15 cellular contexts compared by ENCODE assay signal in the genomic region with DNA sequence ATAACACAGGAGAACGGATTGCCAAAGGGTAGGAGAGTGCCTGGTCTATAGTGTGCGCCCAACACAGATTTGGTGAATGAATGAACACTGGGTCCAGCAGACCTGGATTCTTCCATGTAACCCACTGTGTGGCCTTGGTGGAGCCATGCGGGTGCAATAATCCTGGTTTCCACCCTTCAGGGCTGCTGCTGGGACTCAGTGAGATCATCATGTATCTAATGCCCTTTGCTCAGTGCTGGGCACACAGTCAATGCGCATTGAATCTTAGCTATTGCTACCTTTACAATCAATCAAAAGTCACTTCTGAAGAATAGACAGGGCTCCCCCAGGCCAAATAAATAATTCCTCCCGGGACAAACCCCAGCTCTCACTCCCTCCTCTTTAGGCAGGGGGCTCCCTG. TPM values are rescaled to one million over a fixed set of nuclear protein-coding genes. Genes with fewer than 3 reads are reported as not detected.
A peak's percentile ranks its signal among the peaks of the same experiment; 100 is the strongest.
DNase-seq lines count a peak whose midpoint lies in the region; ATAC-seq, FAIRE-seq and TF ChIP-seq lines count a peak whose summit lies in the region.
"Had no signal": no experiment of that assay in that cellular context is flagged by ENCODE, and none has a peak within 500 bp of the region (broad histone marks: within the 10 kb centered on the region; RNA-seq: fewer than 3 reads in every experiment).

No MANE protein-coding gene starts in this region.

- no peak for TF ChIP-seq EP300 in ovary (IDR thresholded peaks at IDR 0.05)

- no TSS peak for BruUV-seq in Panc1 (replicated peaks; lab: Mats Ljungman, UMichigan)

- peaks cover 34% of the 10 kb centered on the region for H3K27me3 Mint-ChIP-seq in activated CD8-positive, alpha-beta T cell treated with anti-CD3 and anti-CD28 coated beads, Interleukin-2, amount 10 ng/mL, durations not matched to agents 7 days and 5 days (ENCODE audit: low read depth)
- no peaks in the 10 kb centered on the region for H3K27me3 Mint-ChIP-seq in activated CD8-positive, alpha-beta T cell treated with anti-CD3 and anti-CD28 coated beads for 36 hours

- H3K9me3 ChIP-seq in Panc1 (ENCODE audit: control insufficient read depth, insufficient read depth, low read depth, low read length) (no peaks in the 10 kb centered on the region), iPS-15b (ENCODE audit: control insufficient read depth, insufficient read depth, low read length) (no peaks in the 10 kb centered on the region), small intestine (ENCODE audit: control insufficient read depth, low read depth) (no peaks in the 10 kb centered on the region), ovary (no peaks in the 10 kb centered on the region)
- H3K9me3 ChIP-seq: A549, spleen, transverse colon had no signal

- H3K4me1 ChIP-seq in Panc1 (ENCODE audit: control insufficient read depth, insufficient read depth, low read length) (peaks cover 74% of the 10 kb centered on the region), iPS-15b (ENCODE audit: control insufficient read depth, insufficient read depth, low read length) (peaks cover 10% of the 10 kb centered on the region), small intestine (ENCODE audit: control insufficient read depth in 2 of 2, insufficient read depth in 1 of 2, low read depth in 1 of 2, low read length in 1 of 2) (peaks cover 7 to 8% of the 10 kb centered on the region in 2 donors), ovary (ENCODE audit: insufficient read depth) (no peaks in the 10 kb centered on the region)

- POLR2A ChIA-PET in activated CD8-positive, alpha-beta T cell treated with anti-CD3 and anti-CD28 coated beads, Interleukin-2, amount 10 ng/mL, durations not matched to agents 7 days and 5 days (lab: Charles Lee), result interaction anchor here (0.6 kb wide), 1 partner anchor 57 kb away, joined by 3 read pairs; no protein-coding TSS in a partner anchor
- POLR2A ChIA-PET in activated CD8-positive, alpha-beta T cell treated with anti-CD3 and anti-CD28 coated beads for 36 hours (lab: Charles Lee), result no interaction called here
- POLR2A ChIA-PET in Panc1 (lab: Charles Lee), result interaction anchor here (0.6 kb wide), 2 partner anchors 8 to 14 kb away, joined by 3 read pairs; no protein-coding TSS in a partner anchor

- WGBS in small intestine, 3 donors, result 54 to 79% (median 73%) methylated on average over 5 of the region's 5 CpGs
- WGBS in ovary, 3 donors, result 79 to 93% (median 92%) methylated on average over 5 of the region's 5 CpGs

- CTCF ChIA-PET in activated CD8-positive, alpha-beta T cell treated with anti-CD3 and anti-CD28 coated beads, Interleukin-2, amount 10 ng/mL, durations not matched to agents 7 days and 5 days (lab: Charles Lee), result interaction anchor here (1.1 to 4.1 kb wide), 2 partner anchors 79 to 83 kb away, joined by 3 to 16 read pairs; no protein-coding TSS in a partner anchor
- CTCF ChIA-PET in activated CD8-positive, alpha-beta T cell treated with anti-CD3 and anti-CD28 coated beads for 36 hours (lab: Charles Lee), result interaction anchor here (4.2 kb wide), 1 partner anchor 83 kb away, joined by 19 read pairs; no protein-coding TSS in a partner anchor
- CTCF ChIA-PET in Panc1 (lab: Charles Lee), result no interaction called here

- H3K27ac ChIP-seq in Panc1 (ENCODE audit: low read length), result peak overlapping the region; percentile 62
- peak overlapping the region; percentile 44 to 46 for H3K27ac ChIP-seq in small intestine (ENCODE audit: low read depth in 1 of 2, low read length in 1 of 2)
- no peak overlapping the region for H3K27ac ChIP-seq in ovary

- H3K9ac ChIP-seq in iPS-15b (ENCODE audit: low read depth, low read length), result no peak overlapping the region

- peak; percentile 6 for ATAC-seq in activated CD8-positive, alpha-beta T cell treated with anti-CD3 and anti-CD28 coated beads, Interleukin-2, amount 10 ng/mL, durations not matched to agents 7 days and 5 days
- ATAC-seq in activated CD8-positive, alpha-beta T cell treated with anti-CD3 and anti-CD28 coated beads for 36 hours, result no peak
- ATAC-seq in Panc1 (no peak), GM21723 (IDR thresholded peaks at IDR 0.05; ENCODE audit: unreplicated experiment) (no peak)
- ATAC-seq: A549 had no signal

- intact Hi-C loops in activated CD8-positive, alpha-beta T cell treated with anti-CD3 and anti-CD28 coated beads for 36 hours (cut with micrococcal nuclease), result no loop called here
- intact Hi-C loops in Panc1 (cut with micrococcal nuclease; ENCODE audit: unreplicated experiment) (no loop called here), ovary (cut with DNase I) (no loop called here)

- no peaks in the 10 kb centered on the region for H3K9me3 Mint-ChIP-seq in activated CD8-positive, alpha-beta T cell treated with anti-CD3 and anti-CD28 coated beads, Interleukin-2, amount 10 ng/mL, durations not matched to agents 7 days and 5 days (ENCODE audit: insufficient read depth)
- no peaks in the 10 kb centered on the region for H3K9me3 Mint-ChIP-seq in activated CD8-positive, alpha-beta T cell treated with anti-CD3 and anti-CD28 coated beads for 36 hours
- H3K9me3 Mint-ChIP-seq: stimulated activated naive B cell treated with anti-CD40 and anti-IgM and Interleukin-4, amounts not matched to agents 10 μg/mL and 1 μg/mL and 100 μg/mL, for 72 hours had no signal

- TF ChIP-seq CTCF in activated CD8-positive, alpha-beta T cell treated with anti-CD3 and anti-CD28 coated beads for 36 hours (IDR thresholded peaks at IDR 0.05), result no peak
- no peak for TF ChIP-seq CTCF in Panc1 (IDR thresholded peaks at IDR 0.05)
- no peak for TF ChIP-seq CTCF in ovary (IDR thresholded peaks at IDR 0.05)

- no peak for TF ChIP-seq POLR2A in ovary (IDR thresholded peaks at IDR 0.05)

- peaks cover 57% of the 10 kb centered on the region for H3K4me1 Mint-ChIP-seq in activated CD8-positive, alpha-beta T cell treated with anti-CD3 and anti-CD28 coated beads, Interleukin-2, amount 10 ng/mL, durations not matched to agents 7 days and 5 days (ENCODE audit: low read depth)
- peaks cover 46% of the 10 kb centered on the region for H3K4me1 Mint-ChIP-seq in activated CD8-positive, alpha-beta T cell treated with anti-CD3 and anti-CD28 coated beads for 36 hours (ENCODE audit: low read depth)

- FAIRE-seq in small intestine (lab: Jason Lieb, UNC), result no peak
- FAIRE-seq: A549 had no signal

- peak overlapping the region; percentile 51 for H3K4me3 Mint-ChIP-seq in activated CD8-positive, alpha-beta T cell treated with anti-CD3 and anti-CD28 coated beads, Interleukin-2, amount 10 ng/mL, durations not matched to agents 7 days and 5 days
- H3K4me3 Mint-ChIP-seq in activated CD8-positive, alpha-beta T cell treated with anti-CD3 and anti-CD28 coated beads for 36 hours, result no peak overlapping the region

- H3K27ac Mint-ChIP-seq in activated CD8-positive, alpha-beta T cell treated with anti-CD3 and anti-CD28 coated beads, Interleukin-2, amount 10 ng/mL, durations not matched to agents 7 days and 5 days, result no peak overlapping the region
- H3K27ac Mint-ChIP-seq in activated CD8-positive, alpha-beta T cell treated with anti-CD3 and anti-CD28 coated beads for 36 hours, result no peak overlapping the region
- H3K27ac Mint-ChIP-seq: stimulated activated naive B cell treated with anti-CD40 and anti-IgM and Interleukin-4, amounts not matched to agents 10 μg/mL and 1 μg/mL and 100 μg/mL, for 72 hours had no signal

- no peak overlapping the region for H3K4me3 ChIP-seq in Panc1 (ENCODE audit: low read depth in 2 of 2, low read length in 2 of 2)
- peak overlapping the region; percentile 56 for H3K4me3 ChIP-seq in iPS-15b (ENCODE audit: low read depth, low read length)
- no peak overlapping the region for H3K4me3 ChIP-seq in small intestine (ENCODE audit: low read depth in 1 of 2, low read length in 2 of 2)
- no peak overlapping the region for H3K4me3 ChIP-seq in ovary
- H3K4me3 ChIP-seq: A549, transverse colon had no signal

- DNase-seq in activated CD8-positive, alpha-beta T cell treated with anti-CD3 and anti-CD28 coated beads, Interleukin-2, amount 10 ng/mL, durations not matched to agents 7 days and 5 days, result no peak
- DNase-seq in activated CD8-positive, alpha-beta T cell treated with anti-CD3 and anti-CD28 coated beads for 36 hours, result no peak
- no peak for DNase-seq in Panc1 (ENCODE audit: low read depth, low spot score)
- peak; percentile 76 for DNase-seq in small intestine
- no peak for DNase-seq in T1000 (lab: John Stamatoyannopoulos, UW)
- DNase-seq in ovary, result no peak
- DNase-seq: EL; Karpas-422; NCI-H2171; spleen; stimulated activated naive B cell treated with anti-CD40 and anti-IgM and Interleukin-4, amounts not matched to agents 10 μg/mL and 1 μg/mL and 100 μg/mL, for 72 hours had no signal

- H3K36me3 ChIP-seq in Panc1 (ENCODE audit: control insufficient read depth, insufficient read depth, low read length) (no peaks in the 10 kb centered on the region), iPS-15b (ENCODE audit: control insufficient read depth, insufficient read depth, low read length) (peaks cover 3% of the 10 kb centered on the region), small intestine (ENCODE audit: control insufficient read depth in 2 of 2, insufficient read depth in 2 of 2, low read length in 2 of 2) (no peaks in the 10 kb centered on the region), ovary (no peaks in the 10 kb centered on the region)
- H3K36me3 ChIP-seq: spleen, transverse colon had no signal

- H3K27me3 ChIP-seq in Panc1 (ENCODE audit: control insufficient read depth, insufficient read depth, low read length) (no peaks in the 10 kb centered on the region), iPS-15b (ENCODE audit: control insufficient read depth, insufficient read depth, low read length) (peaks cover 19% of the 10 kb centered on the region), small intestine (ENCODE audit: control insufficient read depth in 2 of 2, insufficient read depth in 2 of 2, low read length in 2 of 2) (no peaks in the 10 kb centered on the region), ovary (no peaks in the 10 kb centered on the region)
- H3K27me3 ChIP-seq: transverse colon had no signal

- H3K36me3 Mint-ChIP-seq in activated CD8-positive, alpha-beta T cell treated with anti-CD3 and anti-CD28 coated beads, Interleukin-2, amount 10 ng/mL, durations not matched to agents 7 days and 5 days (ENCODE audit: low read depth), result no peaks in the 10 kb centered on the region
- no peaks in the 10 kb centered on the region for H3K36me3 Mint-ChIP-seq in activated CD8-positive, alpha-beta T cell treated with anti-CD3 and anti-CD28 coated beads for 36 hours (ENCODE audit: low read depth)
- H3K36me3 Mint-ChIP-seq: stimulated activated naive B cell treated with anti-CD40 and anti-IgM and Interleukin-4, amounts not matched to agents 10 μg/mL and 1 μg/mL and 100 μg/mL, for 72 hours had no signal

- in situ Hi-C loops in Panc1 (cut with HindIII; ENCODE audit: low pct_unique_long_range_greater_than_20kb, low sequenced_read_pairs), result no loop called here

RNA-seq across cellular contexts. Expression of a gene that starts 5.8 kb away (rescaled TPM):
- not detected for total RNA-seq in activated CD8-positive, alpha-beta T cell treated with anti-CD3 and anti-CD28 coated beads, Interleukin-2, amount 10 ng/mL, durations not matched to agents 7 days and 5 days
- not detected for total RNA-seq in activated CD8-positive, alpha-beta T cell treated with anti-CD3 and anti-CD28 coated beads for 36 hours
- total RNA-seq in Panc1 (2021; ENCODE audit: unreplicated experiment) (263 TPM), ovary (10 to 100 TPM in 3 of 7 donors, 1 to 10 TPM in 4; 3.9 to 40.7 (median 8.8) TPM)
- 254 TPM for polyA plus RNA-seq in Panc1 (2012; ENCODE audit: insufficient read length)
- polyA plus RNA-seq in small intestine (10 to 100 TPM; 16.4 to 23.8 (median 23.3) TPM), ovary (1 to 10 TPM; 3.8 to 6.1 TPM)

RNA-seq across cellular contexts. Expression of a gene that starts 50.7 kb away (rescaled TPM):
- 10 to 100 TPM; 11.4 to 11.9 TPM for total RNA-seq in activated CD8-positive, alpha-beta T cell treated with anti-CD3 and anti-CD28 coated beads, Interleukin-2, amount 10 ng/mL, durations not matched to agents 7 days and 5 days
- 1 to 10 TPM; 5.7 to 7.4 TPM for total RNA-seq in activated CD8-positive, alpha-beta T cell treated with anti-CD3 and anti-CD28 coated beads for 36 hours
- total RNA-seq in Panc1 (2021; ENCODE audit: unreplicated experiment) (21.6 TPM), ovary (10 to 100 TPM in 5 of 7 donors, 1 to 10 TPM in 2; 6.0 to 30.4 (median 14.6) TPM)
- polyA plus RNA-seq in Panc1 (2012; ENCODE audit: insufficient read length), result 29.2 TPM
- polyA plus RNA-seq in small intestine (10 to 100 TPM in 1 of 3 donors, 1 to 10 TPM in 2; 2.2 to 10.4 (median 4.6) TPM), ovary (10 to 100 TPM in 1 of 2 donors, 1 to 10 TPM in 1; 2.3 to 15.5 TPM)

Comparison
In these comparisons a context has a peak if more than half of its experiments do, and no peak if none do; other contexts are left out.
1. H3K27ac ChIP-seq: peak in Panc1 (single experiment) and small intestine (2 of 2); none in ovary (0 of 2).